In genomic region chr3:11587766-11588165, GRCh38 we compare ENCODE assay signal across 22 cellular contexts. TPM values are rescaled to one million over a fixed set of nuclear protein-coding genes. Genes with fewer than 3 reads are reported as not detected.
A peak's percentile ranks its signal among the peaks of the same experiment; 100 is the strongest.
DNase-seq lines count a peak whose midpoint lies in the region; ATAC-seq and TF ChIP-seq lines count a peak whose summit lies in the region.
"Had no signal": no experiment of that assay in that cellular context is flagged by ENCODE, and none has a peak within 500 bp of the region (broad histone marks: within the 10 kb centered on the region; RNA-seq: fewer than 3 reads in every experiment).

No MANE protein-coding gene starts in this region.

- peaks cover 60% of the 10 kb centered on the region for H4K20me1 ChIP-seq in neural progenitor cell (ENCODE audit: low read depth)

- peak overlapping the region in 51 of 59 donors; percentile 20 to 98 (median 92) for H3K27ac ChIP-seq in dorsolateral prefrontal cortex
- no peak overlapping the region for H3K27ac ChIP-seq in neural progenitor cell
- peak overlapping the region; percentile 1 to 95 (median 82) for H3K27ac ChIP-seq in tibial nerve
- H3K27ac ChIP-seq: C4-2B, foreskin keratinocyte had no signal

- ATAC-seq in GM18873 (IDR thresholded peaks at IDR 0.05; ENCODE audit: low FRiP score, unreplicated experiment): no peak
- ATAC-seq: foreskin keratinocyte, lower lobe of right lung, T-helper 17 cell had no signal

- H3K4me1 ChIP-seq in neural progenitor cell (peaks cover 63% of the 10 kb centered on the region), tibial nerve (peaks cover 0 to 100% (median 75%) of the 10 kb centered on the region in 4 donors)

- H2AFZ ChIP-seq in neural progenitor cell (replicated peaks): no peak overlapping the region

- H3K27me3 Mint-ChIP-seq in activated T-cell treated with anti-CD3 and anti-CD28 coated beads, Interleukin-2, amount 50 U/mL, for 24 hours: no peaks in the 10 kb centered on the region
- peaks cover 2% of the 10 kb centered on the region for H3K27me3 Mint-ChIP-seq in neural progenitor cell (ENCODE audit: insufficient read depth, low read depth)
- H3K27me3 Mint-ChIP-seq: activated B cell treated with CpG ODN at 0.5 μM for 24 hours; activated CD8-positive, alpha-beta memory T cell treated with anti-CD3 and anti-CD28 coated beads, Interleukin-2, amount 10 ng/mL, durations not matched to agents 7 days and 5 days; T-helper 17 cell had no signal

- no peak for TF ChIP-seq CTCF in dorsolateral prefrontal cortex (IDR thresholded peaks at IDR 0.05 in 54 of 56, conservative IDR thresholded peaks at IDR 0.05 in 2 of 56; ENCODE audit: low read depth in 1 of 56, partially characterized antibody in 56 of 56)
- TF ChIP-seq CTCF in neural progenitor cell (IDR thresholded peaks at IDR 0.05): no peak
- TF ChIP-seq CTCF in tibial nerve (IDR thresholded peaks at IDR 0.05): no peak

- DNase-seq in activated T-cell treated with anti-CD3 and anti-CD28 coated beads, Interleukin-2, amount 50 U/mL, for 24 hours: no peak
- no peak for DNase-seq in activated T-cell treated with anti-CD3 and anti-CD28 coated beads for 4 hours
- DNase-seq in dorsolateral prefrontal cortex: no peak
- DNase-seq in neural progenitor cell (ENCODE audit: low spot score): no peak
- no peak for DNase-seq in tibial nerve (ENCODE audit: low spot score in 2 of 2)
- DNase-seq in NCI-H1930 (lab: John Stamatoyannopoulos, UW): no peak
- no peak for DNase-seq in iPS-NIHi11 (ENCODE audit: low spot score)
- DNase-seq: activated B cell treated with CpG ODN at 0.5 μM for 24 hours; activated CD8-positive, alpha-beta memory T cell treated with anti-CD3 and anti-CD28 coated beads, Interleukin-2, amount 10 ng/mL, durations not matched to agents 7 days and 5 days; activated naive CD4-positive, alpha-beta T cell treated with Interleukin-2 at 50 U/mL for 16 hours; DMS79 treated with DMSO at 0.1 percent for 48 hours; foreskin keratinocyte; lower lobe of right lung; NCI-H187; NCI-H510A; right cardiac atrium; SHP77; stimulated activated CD4-positive, alpha-beta T cell treated with anti-CD3 and anti-CD28 coated beads, Interleukin-2, amount 100 ng/mL, for 48 hours; T-helper 17 cell had no signal

- intact Hi-C loops in dorsolateral prefrontal cortex (cut with DNase I): no loop called here

- H3K36me3 Mint-ChIP-seq in activated T-cell treated with anti-CD3 and anti-CD28 coated beads, Interleukin-2, amount 50 U/mL, for 24 hours (ENCODE audit: low read depth): peaks cover 36% of the 10 kb centered on the region
- H3K36me3 Mint-ChIP-seq in neural progenitor cell: peaks cover 39% of the 10 kb centered on the region

- no peaks in the 10 kb centered on the region for H3K9me3 ChIP-seq in neural progenitor cell (ENCODE audit: low read depth)
- H3K9me3 ChIP-seq in tibial nerve: no peaks in the 10 kb centered on the region
- H3K9me3 ChIP-seq: lower lobe of right lung, suprapubic skin had no signal

- peaks cover 75% of the 10 kb centered on the region for H3K4me1 Mint-ChIP-seq in activated T-cell treated with anti-CD3 and anti-CD28 coated beads, Interleukin-2, amount 50 U/mL, for 24 hours (ENCODE audit: low read depth)
- H3K4me1 Mint-ChIP-seq in neural progenitor cell: peaks cover 90% of the 10 kb centered on the region

- peak overlapping the region; percentile 28 for H3K27ac Mint-ChIP-seq in activated T-cell treated with anti-CD3 and anti-CD28 coated beads, Interleukin-2, amount 50 U/mL, for 24 hours
- peak overlapping the region; percentile 70 for H3K27ac Mint-ChIP-seq in neural progenitor cell
- H3K27ac Mint-ChIP-seq: activated B cell treated with CpG ODN at 0.5 μM for 24 hours, T-helper 17 cell had no signal

- H3K36me3 ChIP-seq in neural progenitor cell: no peaks in the 10 kb centered on the region
- no peaks in the 10 kb centered on the region for H3K36me3 ChIP-seq in tibial nerve
- H3K36me3 ChIP-seq: lower lobe of right lung, suprapubic skin had no signal

- peaks cover 89% of the 10 kb centered on the region for H3K79me2 ChIP-seq in neural progenitor cell (ENCODE audit: low read depth)

- H3K27me3 ChIP-seq in dorsolateral prefrontal cortex (no peaks in the 10 kb centered on the region), neural progenitor cell (no peaks in the 10 kb centered on the region), tibial nerve (no peaks in the 10 kb centered on the region)
- H3K27me3 ChIP-seq: foreskin keratinocyte, suprapubic skin had no signal

- H3K4me3 ChIP-seq in dorsolateral prefrontal cortex (peak overlapping the region in 7 of 59 donors; percentile 1 to 27 (median 24)), neural progenitor cell (no peak overlapping the region), tibial nerve (peak overlapping the region in 1 of 4 donors; percentile 11)
- H3K4me3 ChIP-seq: lower lobe of right lung, suprapubic skin had no signal

- TF ChIP-seq EP300 in tibial nerve (IDR thresholded peaks at IDR 0.05): no peak

- no peak for TF ChIP-seq POLR2A in tibial nerve (IDR thresholded peaks at IDR 0.05)

- peaks cover 49% of the 10 kb centered on the region for H3F3A ChIP-seq in neural progenitor cell (ENCODE audit: low read depth)

- no peak overlapping the region for H3K4me2 ChIP-seq in neural progenitor cell

- H3K4me3 Mint-ChIP-seq in activated T-cell treated with anti-CD3 and anti-CD28 coated beads, Interleukin-2, amount 50 U/mL, for 24 hours: no peak overlapping the region
- H3K4me3 Mint-ChIP-seq in neural progenitor cell: no peak overlapping the region
- H3K4me3 Mint-ChIP-seq: activated B cell treated with CpG ODN at 0.5 μM for 24 hours; activated CD8-positive, alpha-beta memory T cell treated with anti-CD3 and anti-CD28 coated beads, Interleukin-2, amount 10 ng/mL, durations not matched to agents 7 days and 5 days; T-helper 17 cell had no signal

- H3K9me3 Mint-ChIP-seq in activated T-cell treated with anti-CD3 and anti-CD28 coated beads, Interleukin-2, amount 50 U/mL, for 24 hours: no peaks in the 10 kb centered on the region
- peaks cover 3% of the 10 kb centered on the region for H3K9me3 Mint-ChIP-seq in neural progenitor cell
- H3K9me3 Mint-ChIP-seq: activated B cell treated with CpG ODN at 0.5 μM for 24 hours had no signal

- H3K9ac ChIP-seq in neural progenitor cell: no peak overlapping the region

- 56 to 74% methylated on average over 12 of the region's 12 CpGs for WGBS in tibial nerve, 2 donors

RNA-seq across cellular contexts. Expression of gene VGLL4, which starts 55.9 kb away (rescaled TPM):
- total RNA-seq in dorsolateral prefrontal cortex: 10 to 100 TPM; 41.2 to 97.0 (median 59.1) TPM
- total RNA-seq in neural progenitor cell (ENCODE audit: low replicate concordance): 82.6 and 111 TPM in 2 replicates
- total RNA-seq in tibial nerve: 100 to 1,000 TPM; 106 to 205 (median 110) TPM
